Comparison of ENCODE assay signal across 15 cellular contexts in the genomic region with DNA sequence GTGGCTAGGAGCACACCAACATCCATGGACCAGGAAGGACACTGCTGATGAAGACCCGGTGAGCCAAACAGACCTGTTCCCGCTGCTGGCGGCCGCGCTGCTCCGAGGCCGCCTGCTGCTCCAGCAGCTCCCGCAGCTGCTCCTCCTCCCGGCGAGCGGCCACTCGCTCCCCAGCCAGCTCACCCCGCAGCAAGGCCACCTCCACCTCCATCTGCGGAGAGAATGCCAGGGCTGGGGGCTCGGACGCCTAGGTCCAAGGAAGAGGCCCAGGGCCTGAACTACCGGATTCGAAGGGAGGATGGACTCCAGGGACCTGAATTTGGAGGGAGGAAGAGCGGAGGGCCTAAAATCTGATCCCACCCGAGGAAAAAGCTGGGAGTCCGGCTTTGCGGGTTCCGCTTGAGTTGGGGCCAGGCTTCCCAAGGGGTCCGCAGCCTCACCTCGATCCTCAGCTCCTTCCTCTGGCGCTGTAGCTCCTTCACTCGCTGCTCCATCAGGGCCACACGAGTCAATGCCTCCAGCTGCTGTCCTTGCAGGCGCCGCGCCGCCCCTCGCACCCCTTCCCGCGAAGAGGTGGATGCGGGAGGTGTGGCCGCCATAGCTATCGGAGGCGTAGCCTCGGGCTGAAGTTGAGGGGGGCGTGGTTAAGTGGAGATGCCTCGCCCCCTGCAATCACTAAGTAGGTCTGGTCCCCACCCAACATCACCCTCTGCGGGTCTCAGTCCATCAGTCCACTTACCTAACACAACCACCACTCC.
DNase-seq lines count a peak whose midpoint lies in the region; TF ChIP-seq lines count a peak whose summit lies in the region.
"Had no signal": no experiment of that assay in that cellular context is flagged by ENCODE, and none has a peak within 500 bp of the region (broad histone marks: within the 10 kb centered on the region; RNA-seq: fewer than 3 reads in every experiment).

No MANE protein-coding gene starts in this region.

- no peaks in the 10 kb centered on the region for H3K9me3 ChIP-seq in HUES48 (ENCODE audit: control insufficient read depth, insufficient read depth, low read length)
- H3K9me3 ChIP-seq in iPS-20b (ENCODE audit: insufficient read depth, low read depth, low read length) = no peaks in the 10 kb centered on the region
- H3K9me3 ChIP-seq: breast epithelium, heart left ventricle had no signal

- H3K27me3 ChIP-seq in HUES48 (ENCODE audit: control insufficient read depth, insufficient read depth, low read length) (peaks cover 14% of the 10 kb centered on the region), iPS-20b (ENCODE audit: insufficient read depth, low read length) (peaks cover 38% of the 10 kb centered on the region)
- H3K27me3 ChIP-seq: breast epithelium, heart left ventricle had no signal

- in situ Hi-C loops in astrocyte of the cerebellum (cut with HindIII; ENCODE audit: low sequenced_read_pairs) = no loop called here

- H3K36me3 ChIP-seq in HUES48 (ENCODE audit: control insufficient read depth, insufficient read depth, low read length) (0 out of 2 replicates have a peak, but pooled peaks cover 4% of the 10 kb centered on the region), iPS-20b (ENCODE audit: insufficient read depth, low read depth, low read length) (no peaks in the 10 kb centered on the region)
- H3K36me3 ChIP-seq: breast epithelium had no signal

- DNase-seq in astrocyte of the cerebellum (ENCODE audit: low read depth) = no peak
- DNase-seq in retina = peak; percentile 49
- DNase-seq in AML-193 (lab: John Stamatoyannopoulos, UW) = no peak
- DNase-seq in NCI-H1092 treated with DMSO at 0.1 percent for 48 hours (lab: John Stamatoyannopoulos, UW) = no peak
- DNase-seq in pons (ENCODE audit: low spot score) = no peak
- DNase-seq: activated naive CD4-positive, alpha-beta T cell treated with anti-CD3 and anti-CD28 coated beads, Interleukin-2, amount 10 ng/mL, durations not matched to agents 7 days and 5 days; heart left ventricle; NCI-H1436; NK-92 treated with Interleukin-12 subunit alpha and Interleukin-12 subunit beta, amount 100 ng/mL, for 24 hours; small intestine had no signal

- no peak overlapping the region for H3K27ac ChIP-seq in HUES48 (ENCODE audit: low read depth, low read length)
- no peak overlapping the region for H3K27ac ChIP-seq in iPS-20b (ENCODE audit: low read length)
- H3K27ac ChIP-seq: breast epithelium, heart left ventricle, parathyroid adenoma, RWPE1 had no signal

- no peak overlapping the region for H3K9ac ChIP-seq in HUES48 (ENCODE audit: low read depth, low read length)
- peak overlapping the region; percentile 57; the same call in 1 of the 2 replicates for H3K9ac ChIP-seq in iPS-20b (ENCODE audit: low read depth, low read length)
- H3K9ac ChIP-seq: parathyroid adenoma had no signal

- H3K4me1 ChIP-seq in HUES48 (ENCODE audit: control insufficient read depth, insufficient read depth, low read length) (no peaks in the 10 kb centered on the region; the same call in 1 of the 2 replicates), iPS-20b (ENCODE audit: insufficient read depth, low read length) (no peaks in the 10 kb centered on the region; the same call in 1 of the 2 replicates)

- no peak for TF ChIP-seq CTCF in astrocyte of the cerebellum (IDR thresholded peaks at IDR 0.05; ENCODE audit: low read depth, low read length, missing control alignments)

- peak overlapping the region; percentile 53 for H3K4me3 ChIP-seq in HUES48 (ENCODE audit: low read depth, low read length)
- peak overlapping the region; percentile 4 for H3K4me3 ChIP-seq in astrocyte of the cerebellum (ENCODE audit: low read depth, low read length)
- peak overlapping the region; percentile 70 for H3K4me3 ChIP-seq in iPS-20b (ENCODE audit: low read length)
- H3K4me3 ChIP-seq: breast epithelium had no signal

Comparison
In these comparisons a context has a peak if more than half of its experiments do, and no peak if none do; other contexts are left out.
1. H3K4me3 ChIP-seq: peak in every context shown above with its lines; median percentile 70 in iPS-20b; 53 in HUES48; 4 in astrocyte of the cerebellum.